In genomic region chr14:77616454-77617229, GRCh38 we compare ENCODE assay signal across 1 cellular context.
TF ChIP-seq lines count a peak whose summit lies in the region.

Gene SPTLC2, minus strand, starts transcription at chr14:77616637. Its CDS starts 58 bp downstream, at chr14:77616579.

TF ChIP-seq in HepG2, 621 proteins besides CTCF, POLR2A, EP300 and RAD21 (continued from another document and continues in another):
- TF ChIP-seq TFE3 (CRISPR knock-in tag; IDR thresholded peaks at IDR 0.05) (0 out of 2 replicates have a peak, but pooled peaks have one; percentile 9), ZFP36 (IDR thresholded peaks at IDR 0.05; ENCODE audit: borderline replicate concordance, low read depth, low read length, partially characterized antibody) (no peak), ZNF563 (CRISPR knock-in tag; IDR thresholded peaks at IDR 0.05) (no peak), RORA (CRISPR knock-in tag; IDR thresholded peaks at IDR 0.05) (no peak), FOXO4 (CRISPR knock-in tag; conservative IDR thresholded peaks at IDR 0.05) (no peak), ZNF292 (CRISPR knock-in tag; IDR thresholded peaks at IDR 0.05; ENCODE audit: borderline replicate concordance, low read depth) (peak; percentile 28; the same call in 1 of the 2 replicates), EZH2 (conservative IDR thresholded peaks at IDR 0.05; ENCODE audit: low read depth, low read length) (no peak), HIVEP1 (CRISPR knock-in tag; IDR thresholded peaks at IDR 0.05) (0 out of 2 replicates have a peak, but pooled peaks have one; percentile 31), THAP7 (CRISPR knock-in tag; IDR thresholded peaks at IDR 0.05) (peak; percentile 84; the same call in 1 of the 2 replicates), KAT8 (CRISPR knock-in tag; IDR thresholded peaks at IDR 0.05) (peak; percentile 75), MLXIP (CRISPR knock-in tag; IDR thresholded peaks at IDR 0.05; ENCODE audit: borderline replicate concordance) (no peak), CENPX (CRISPR knock-in tag; IDR thresholded peaks at IDR 0.05) (no peak), NR2C2 (CRISPR knock-in tag; IDR thresholded peaks at IDR 0.05; ENCODE audit: borderline replicate concordance) (peak; percentile 71), ZNF746 (CRISPR knock-in tag; IDR thresholded peaks at IDR 0.05) (0 out of 2 replicates have a peak, but pooled peaks have one; percentile 6), AKNA (CRISPR knock-in tag; IDR thresholded peaks at IDR 0.05; ENCODE audit: borderline replicate concordance) (no peak), E2F5 (CRISPR knock-in tag; conservative IDR thresholded peaks at IDR 0.05) (no peak), YY1 (IDR thresholded peaks at IDR 0.05; ENCODE audit: insufficient read depth, insufficient replicate concordance, low read depth, low read length) (peak; percentile 59), TCF12 (IDR thresholded peaks at IDR 0.05) (no peak), TCF12 (CRISPR knock-in tag; IDR thresholded peaks at IDR 0.05) (no peak), BORCS8-MEF2B (CRISPR knock-in tag; IDR thresholded peaks at IDR 0.05) (peak; percentile 63; the same call in 1 of the 2 replicates), NFE2 (CRISPR knock-in tag; IDR thresholded peaks at IDR 0.05) (no peak), TOE1 (CRISPR knock-in tag; IDR thresholded peaks at IDR 0.05) (no peak), TCF7 (IDR thresholded peaks at IDR 0.05; ENCODE audit: low read depth) (no peak), ARID4A (CRISPR knock-in tag; IDR thresholded peaks at IDR 0.05; ENCODE audit: borderline replicate concordance) (peak; percentile 94), IKZF1 (IDR thresholded peaks at IDR 0.05) (no peak), HOXA3 (CRISPR knock-in tag; IDR thresholded peaks at IDR 0.05) (peak; percentile 62; the same call in 1 of the 2 replicates), ATF7-NPFF (CRISPR knock-in tag; IDR thresholded peaks at IDR 0.05; ENCODE audit: low read depth) (no peak; the same call in 1 of the 2 replicates), ZNF335 (CRISPR knock-in tag; IDR thresholded peaks at IDR 0.05) (peak; percentile 75; the same call in 1 of the 2 replicates), MATR3 (CRISPR knock-in tag; IDR thresholded peaks at IDR 0.05) (no peak), FOXC1 (CRISPR knock-in tag; IDR thresholded peaks at IDR 0.05; ENCODE audit: borderline replicate concordance) (peak; percentile 84), ZNF543 (CRISPR knock-in tag; IDR thresholded peaks at IDR 0.05) (0 out of 2 replicates have a peak, but pooled peaks have one; percentile 33), ZNF580 (CRISPR knock-in tag; IDR thresholded peaks at IDR 0.05; ENCODE audit: borderline replicate concordance, low read depth) (peak; percentile 82; the same call in 1 of the 2 replicates), ZFP41 (CRISPR knock-in tag; IDR thresholded peaks at IDR 0.05; ENCODE audit: borderline replicate concordance) (peak; percentile 67; the same call in 1 of the 2 replicates), CREM (IDR thresholded peaks at IDR 0.05) (peak; percentile 46; the same call in 1 of the 2 replicates), CREM (CRISPR knock-in tag; IDR thresholded peaks at IDR 0.05) (no peak), ZNF83 (CRISPR knock-in tag; IDR thresholded peaks at IDR 0.05; ENCODE audit: borderline replicate concordance) (0 out of 2 replicates have a peak, but pooled peaks have one; percentile 41), BCL6 (CRISPR knock-in tag; IDR thresholded peaks at IDR 0.05) (peak; percentile 23; the same call in 1 of the 2 replicates), ZNF30 (CRISPR knock-in tag; IDR thresholded peaks at IDR 0.05) (no peak), ZNF362 (CRISPR knock-in tag; IDR thresholded peaks at IDR 0.05; ENCODE audit: borderline replicate concordance) (no peak), ZNF782 (CRISPR knock-in tag; IDR thresholded peaks at IDR 0.05; ENCODE audit: borderline replicate concordance) (0 out of 2 replicates have a peak, but pooled peaks have one; percentile 20), MED1 (CRISPR knock-in tag; IDR thresholded peaks at IDR 0.05) (peak; percentile 14; the same call in 1 of the 2 replicates), ZNF878 (CRISPR knock-in tag; IDR thresholded peaks at IDR 0.05) (no peak), FOXA3 (CRISPR knock-in tag; IDR thresholded peaks at IDR 0.05) (0 out of 2 replicates have a peak, but pooled peaks have one; percentile 4)
